8 cellular contexts compared by ENCODE assay signal in the genomic region with DNA sequence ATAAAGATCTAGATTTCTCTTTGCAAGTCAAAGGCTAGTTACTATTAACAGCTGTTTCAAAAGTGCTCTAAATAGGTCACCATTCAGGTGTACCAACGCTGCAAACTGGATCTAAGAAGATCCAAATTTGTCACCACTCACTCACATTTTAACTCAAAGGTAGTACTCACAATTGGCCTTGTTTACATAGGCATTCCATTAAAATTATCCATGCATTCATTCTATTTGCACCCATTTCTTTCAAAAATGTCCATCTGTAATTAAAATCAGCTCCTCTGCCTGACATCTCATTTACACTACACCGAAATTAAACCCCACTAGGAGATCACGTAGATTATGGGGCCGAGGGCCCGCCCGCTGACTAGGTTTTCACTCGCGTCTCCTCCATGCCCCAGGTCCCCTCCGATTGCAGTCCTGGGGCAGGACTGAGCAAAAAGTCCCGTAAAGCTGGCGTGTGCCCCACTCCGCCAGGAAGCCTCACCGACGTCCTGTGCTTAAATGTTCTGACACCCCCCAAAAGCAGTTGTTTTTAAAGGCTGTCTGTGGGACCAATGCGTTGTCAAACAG. TPM values are rescaled to one million over a fixed set of nuclear protein-coding genes. Genes with fewer than 3 reads are reported as not detected.
DNase-seq lines count a peak whose midpoint lies in the region; ATAC-seq, FAIRE-seq and TF ChIP-seq lines count a peak whose summit lies in the region.

No MANE protein-coding gene starts in this region.

- H3K9me3 ChIP-seq in keratinocyte (ENCODE audit: control insufficient read depth, low read depth, low read length) (no peaks in the 10 kb centered on the region), suprapubic skin (no peaks in the 10 kb centered on the region)

- H3K79me2 ChIP-seq in keratinocyte (ENCODE audit: control insufficient read depth, insufficient read depth, low read length): peaks cover 40% of the 10 kb centered on the region

- dilution Hi-C loops in keratinocyte (cut with MboI; ENCODE audit: extremely low pct_ligation_motif_present, low sequenced_read_pairs): no loop called here

- H3K4me1 ChIP-seq in keratinocyte (ENCODE audit: control insufficient read depth, extremely low read depth, insufficient read depth, low read length): peaks cover 14% of the 10 kb centered on the region
- peaks cover 31% of the 10 kb centered on the region for H3K4me1 ChIP-seq in suprapubic skin

- peak overlapping the region; percentile 59 for H3K4me2 ChIP-seq in keratinocyte (ENCODE audit: control insufficient read depth, extremely low read depth, insufficient read depth, low read depth, low read length)

- H3K36me3 ChIP-seq in keratinocyte (ENCODE audit: control insufficient read depth in 2 of 2, extremely low read depth in 1 of 2, insufficient read depth in 2 of 2, low read length in 2 of 2): no peaks in the 10 kb centered on the region
- no peaks in the 10 kb centered on the region for H3K36me3 ChIP-seq in suprapubic skin

- no peaks in the 10 kb centered on the region for H3K27me3 Mint-ChIP-seq in activated naive CD8-positive, alpha-beta T cell

- 0% methylated on average over 14 of the region's 15 CpGs for WGBS in suprapubic skin

- peaks cover 44% of the 10 kb centered on the region for H3K4me1 Mint-ChIP-seq in activated naive CD8-positive, alpha-beta T cell (ENCODE audit: low read depth)

- no peaks in the 10 kb centered on the region for H3K27me3 ChIP-seq in keratinocyte (ENCODE audit: control insufficient read depth, extremely low read depth, insufficient read depth, low read length)
- no peaks in the 10 kb centered on the region for H3K27me3 ChIP-seq in suprapubic skin

- no peaks in the 10 kb centered on the region for H3K9me3 Mint-ChIP-seq in activated naive CD8-positive, alpha-beta T cell (ENCODE audit: low read depth)

- peak overlapping the region; percentile 97 for H3K4me3 Mint-ChIP-seq in activated naive CD8-positive, alpha-beta T cell

- no peaks in the 10 kb centered on the region for H4K20me1 ChIP-seq in keratinocyte (ENCODE audit: control insufficient read depth, extremely low read depth, insufficient read depth, low read length)

- TF ChIP-seq CTCF in keratinocyte (optimal IDR thresholded peaks at IDR 0.05 in 1 of 3, IDR thresholded peaks at IDR 0.05 in 1 of 3, conservative IDR thresholded peaks at IDR 0.05 in 1 of 3; ENCODE audit: extremely low read depth in 1 of 3, insufficient read depth in 2 of 3, low read length in 3 of 3) (no peak), suprapubic skin (IDR thresholded peaks at IDR 0.05) (no peak)

- DNase-seq in NCI-H1092 treated with DMSO at 0.1 percent for 48 hours (lab: John Stamatoyannopoulos, UW): peak; percentile 39
- no peak for DNase-seq in NCI-H1092 (lab: John Stamatoyannopoulos, UW)
- DNase-seq in keratinocyte (ENCODE audit: low read depth, low spot score): no peak
- DNase-seq in suprapubic skin (ENCODE audit: low spot score in 2 of 2): peak in 1 of 2 donors; percentile 75
- no peak for DNase-seq in occipital lobe (lab: John Stamatoyannopoulos, UW)

- FAIRE-seq in keratinocyte (lab: Jason Lieb, UNC): peak; percentile 55

- peak overlapping the region; percentile 90 for H2AFZ ChIP-seq in keratinocyte (ENCODE audit: control insufficient read depth, low read length)

- peak overlapping the region; percentile 88 for H3K27ac ChIP-seq in keratinocyte (ENCODE audit: control insufficient read depth, insufficient read depth, low read length)
- peak overlapping the region; percentile 98 for H3K27ac ChIP-seq in suprapubic skin

- no peak for TF ChIP-seq EP300 in suprapubic skin (IDR thresholded peaks at IDR 0.05)

- H3K27ac Mint-ChIP-seq in activated naive CD8-positive, alpha-beta T cell: peak overlapping the region; percentile 97

- H3K9ac ChIP-seq in keratinocyte (ENCODE audit: control insufficient read depth, extremely low read depth, insufficient read depth, low read length): peak overlapping the region; percentile 90

- H3K36me3 Mint-ChIP-seq in activated naive CD8-positive, alpha-beta T cell: no peaks in the 10 kb centered on the region

- ATAC-seq in GM19452 (IDR thresholded peaks at IDR 0.05; ENCODE audit: unreplicated experiment) (peak; percentile 1), HG03521 (IDR thresholded peaks at IDR 0.05; ENCODE audit: unreplicated experiment) (peak; percentile 0)

- peak overlapping the region; percentile 60 to 96 (median 77) for H3K4me3 ChIP-seq in keratinocyte (ENCODE audit: control insufficient read depth in 2 of 3, extremely low read depth in 1 of 3, insufficient read depth in 2 of 3, low read depth in 1 of 3, low read length in 3 of 3)
- peak overlapping the region; percentile 98 for H3K4me3 ChIP-seq in suprapubic skin

- H3K9me1 ChIP-seq in keratinocyte (ENCODE audit: control insufficient read depth, extremely low read depth, insufficient read depth, low read length): peaks cover 2% of the 10 kb centered on the region

- no peak for TF ChIP-seq POLR2A in suprapubic skin (IDR thresholded peaks at IDR 0.05)

RNA-seq across cellular contexts. Expression of a gene that starts 1.3 kb away (rescaled TPM):
- polyA plus RNA-seq in keratinocyte: 8.8 to 16.1 TPM (median 12.1 TPM) in 3 replicates
- polyA plus RNA-seq in keratinocyte (2011; ENCODE audit: low read depth): 16.9 TPM
- 12.8 and 17.5 TPM in 2 replicates for polyA plus RNA-seq in keratinocyte (2011; cell fraction: cytosol; rRNA removed)
- polyA plus RNA-seq in keratinocyte (2011; cell fraction: nucleus; rRNA removed): 7.0 and 9.0 TPM in 2 replicates
- 13.7 and 15.0 TPM in 2 replicates for polyA plus RNA-seq in keratinocyte (2012; ENCODE audit: low replicate concordance)
- 0.92 to 2.4 TPM in 2 of 3 replicates, not detected in the other for polyA minus RNA-seq in keratinocyte
- 4.6 TPM for polyA minus RNA-seq in keratinocyte (2011; cell fraction: cytosol; rRNA and poly(A)+ RNA removed)
- 0.53 and 2.1 TPM in 2 replicates for polyA minus RNA-seq in keratinocyte (2011; cell fraction: nucleus; rRNA and poly(A)+ RNA removed)
- total RNA-seq in suprapubic skin (10 to 100 TPM in 3 of 4 donors, 1 to 10 TPM in 1; 9.9 to 21.2 (median 18.8) TPM), occipital lobe (26.4 TPM)

RNA-seq across cellular contexts. Expression of a gene that starts 59.1 kb away (rescaled TPM):
- polyA plus RNA-seq in keratinocyte: 10.3 to 13.6 TPM (median 10.3 TPM) in 3 replicates
- 14.8 TPM for polyA plus RNA-seq in keratinocyte (2011; ENCODE audit: low read depth)
- polyA plus RNA-seq in keratinocyte (2011; cell fraction: cytosol; rRNA removed): 4.7 and 10.2 TPM in 2 replicates
- 10.6 and 11.0 TPM in 2 replicates for polyA plus RNA-seq in keratinocyte (2011; cell fraction: nucleus; rRNA removed)
- polyA plus RNA-seq in keratinocyte (2012; ENCODE audit: low replicate concordance): 8.7 and 14.5 TPM in 2 replicates
- polyA minus RNA-seq in keratinocyte: 3.6 to 10.2 TPM (median 7.2 TPM) in 3 replicates
- polyA minus RNA-seq in keratinocyte (2011; cell fraction: cytosol; rRNA and poly(A)+ RNA removed): 6.9 TPM
- polyA minus RNA-seq in keratinocyte (2011; cell fraction: nucleus; rRNA and poly(A)+ RNA removed): 7.7 and 14.0 TPM in 2 replicates
- total RNA-seq in suprapubic skin (10 to 100 TPM; 14.0 to 25.6 (median 17.2) TPM), occipital lobe (28.5 TPM)
